20 cellular contexts compared by ENCODE assay signal in the genomic region with DNA sequence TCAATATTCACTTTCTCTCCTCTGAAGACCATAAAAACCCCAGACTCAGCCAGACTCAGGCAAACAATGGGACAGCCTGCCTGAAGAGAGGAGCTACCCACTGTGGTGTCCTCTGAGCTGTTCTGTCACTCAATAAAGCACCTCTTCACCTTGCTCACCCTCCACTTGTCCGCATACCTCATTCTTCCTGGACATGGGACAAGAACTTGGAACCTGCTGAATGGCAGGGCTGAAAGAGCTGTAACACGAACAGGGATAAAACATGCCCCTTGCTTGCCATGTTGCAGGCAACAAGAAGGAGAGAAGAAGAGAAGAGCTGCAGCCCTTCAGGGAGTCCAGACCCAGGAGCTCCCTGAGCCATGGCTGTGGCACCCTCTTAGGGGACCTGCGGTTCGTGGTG.
"Had no signal": no experiment of that assay in that cellular context is flagged by ENCODE, and none has a peak within 500 bp of the region (broad histone marks: within the 10 kb centered on the region; RNA-seq: fewer than 3 reads in every experiment).

No MANE protein-coding gene starts in this region.

- DNase-seq: IMR-90, Karpas-422, KG1, MG63, NCI-H1092, NCI-H1105 treated with DMSO at 0.1 percent for 48 hours, NCI-H1417 treated with DMSO at 0.1 percent for 48 hours, NCI-H146, NCI-H1694 treated with DMSO at 0.1 percent for 48 hours, NCI-H1930, NCI-H2081, NCI-H2107, NCI-H2227 treated with DMSO at 0.1 percent for 48 hours, NCI-H510A, NCI-H524 treated with DMSO at 0.1 percent for 48 hours, NCI-H69, NCI-H774, Right ventricle myocardium superior, RPMI8226, SIG-M5 had no signal
